10 cellular contexts compared by ENCODE assay signal in genomic region chr13:109243311-109243951, GRCh38.
DNase-seq lines count a peak whose midpoint lies in the region; ATAC-seq and TF ChIP-seq lines count a peak whose summit lies in the region.
"Had no signal": no experiment of that assay in that cellular context is flagged by ENCODE, and none has a peak within 500 bp of the region (broad histone marks: within the 10 kb centered on the region; RNA-seq: fewer than 3 reads in every experiment).

No MANE protein-coding gene starts in this region.

- peaks cover 5% of the 10 kb centered on the region for H3K9me3 Mint-ChIP-seq in osteocyte (ENCODE audit: unreplicated experiment)

- TF ChIP-seq CTCF in osteocyte (IDR thresholded peaks at IDR 0.05) = no peak

- H3K27ac Mint-ChIP-seq in osteocyte (ENCODE audit: unreplicated experiment) = peak overlapping the region; percentile 96

- H3K27me3 Mint-ChIP-seq in osteocyte (ENCODE audit: unreplicated experiment) = no peaks in the 10 kb centered on the region

- DNase-seq in Daoy (ENCODE audit: low read depth) (peak; percentile 49), SHP77 treated with DMSO at 0.1 percent for 48 hours (lab: John Stamatoyannopoulos, UW) (peak; percentile 22), fibroblast of peridontal ligament (ENCODE audit: extremely low read depth) (peak; percentile 89), osteocyte (ENCODE audit: extremely low spot score, unreplicated experiment) (no peak), D341Med (ENCODE audit: low spot score) (no peak), GM19238 (ENCODE audit: insufficient read length, low spot score) (no peak)
- DNase-seq: Peyer's patch had no signal

- no peak for ATAC-seq in HG03342 (IDR thresholded peaks at IDR 0.05; ENCODE audit: unreplicated experiment)
- ATAC-seq in HG03432 (IDR thresholded peaks at IDR 0.05; ENCODE audit: unreplicated experiment) = no peak

- peak overlapping the region; percentile 34 for H3K4me3 Mint-ChIP-seq in osteocyte (ENCODE audit: unreplicated experiment)
- H3K4me3 Mint-ChIP-seq: neural crest cell had no signal

- H3K4me1 Mint-ChIP-seq in osteocyte (ENCODE audit: unreplicated experiment) = peaks cover 37% of the 10 kb centered on the region

- H3K36me3 Mint-ChIP-seq in osteocyte (ENCODE audit: unreplicated experiment) = peaks cover 7% of the 10 kb centered on the region

Comparison
In these comparisons a context has a peak if more than half of its experiments do, and no peak if none do; other contexts are left out.
1. DNase-seq: peak in Daoy (single experiment), SHP77 treated with DMSO at 0.1 percent for 48 hours (single experiment) and fibroblast of peridontal ligament (single experiment); none in osteocyte (single experiment), D341Med (single experiment) and GM19238 (single experiment).